ENCODE assay signal across 17 cellular contexts in the genomic region with DNA sequence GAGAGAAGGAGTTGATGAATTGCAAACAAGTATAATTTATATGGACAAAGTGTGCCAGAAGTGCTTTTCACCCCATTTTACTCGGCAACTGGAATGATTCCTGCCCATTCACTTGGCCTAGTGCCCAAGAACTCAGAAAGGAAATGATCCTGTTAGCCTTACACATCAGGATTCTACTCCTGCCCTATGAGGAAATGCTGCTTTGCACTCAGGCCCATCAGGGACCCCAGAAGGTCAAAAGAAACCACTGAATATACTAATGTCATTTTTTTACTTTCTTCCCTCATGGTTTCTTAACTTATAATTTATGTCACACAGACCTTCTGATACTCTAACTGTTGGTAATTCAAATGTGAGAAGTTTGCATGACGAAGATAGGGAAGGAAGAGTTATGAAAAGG.
DNase-seq lines count a peak whose midpoint lies in the region; ATAC-seq and TF ChIP-seq lines count a peak whose summit lies in the region.
"Had no signal": no experiment of that assay in that cellular context is flagged by ENCODE, and none has a peak within 500 bp of the region (broad histone marks: within the 10 kb centered on the region; RNA-seq: fewer than 3 reads in every experiment).

No MANE protein-coding gene starts in this region.

- no peaks in the 10 kb centered on the region for H4K20me1 ChIP-seq in GM23338 (replicated peaks; ENCODE audit: insufficient read depth)

- no peaks in the 10 kb centered on the region for H3K79me2 ChIP-seq in GM23338 (replicated peaks; ENCODE audit: insufficient read depth)

- H3K36me3 Mint-ChIP-seq in GM23338 (ENCODE audit: low read depth): no peaks in the 10 kb centered on the region

- no peaks in the 10 kb centered on the region for H3K27me3 Mint-ChIP-seq in GM23338 (ENCODE audit: insufficient read depth, low read depth, poor library complexity)

- no peaks in the 10 kb centered on the region for H3K36me3 ChIP-seq in GM23338 (ENCODE audit: insufficient read depth)
- peaks cover 1% of the 10 kb centered on the region for H3K36me3 ChIP-seq in neutrophil
- H3K36me3 ChIP-seq: ascending aorta, sigmoid colon, SJCRH30, stomach, WERI-Rb-1 had no signal

- 0 out of 2 replicates have a peak overlapping the region, but pooled peaks have one; percentile 28 for H2AFZ ChIP-seq in GM23338

- H3F3A ChIP-seq in GM23338 (replicated peaks; ENCODE audit: low read depth): no peaks in the 10 kb centered on the region

- DNase-seq in NOMO-1 treated with DMSO at 0.1 percent for 48 hours (lab: John Stamatoyannopoulos, UW; ENCODE audit: unreplicated experiment) (peak; percentile 68), NOMO-1 treated with dmso at 0.1 percent for 144 hours (lab: John Stamatoyannopoulos, UW; ENCODE audit: unreplicated experiment) (no peak), GM23338 (ENCODE audit: low spot score) (no peak), hepatic stellate cell (ENCODE audit: low spot score) (no peak), posterior vena cava (ENCODE audit: low spot score) (no peak)
- DNase-seq: activated CD8-positive, alpha-beta memory T cell treated with anti-CD3 and anti-CD28 coated beads, Interleukin-2, amount 50 U/mL, for 48 hours; NK-92 treated with Interleukin-12 subunit alpha and Interleukin-12 subunit beta, amount 100 ng/mL, for 24 hours; sigmoid colon; stomach; WERI-Rb-1 had no signal

- no peak overlapping the region for H3K4me3 Mint-ChIP-seq in GM23338
- H3K4me3 Mint-ChIP-seq: neural crest cell had no signal

- TF ChIP-seq CTCF in GM23338 (conservative IDR thresholded peaks at IDR 0.05; ENCODE audit: low read depth in 2 of 2) (no peak), neutrophil (IDR thresholded peaks at IDR 0.05) (no peak)

- intact Hi-C loops in posterior vena cava (cut with DNase I): no loop called here

- H3K4me3 ChIP-seq in GM23338 (no peak overlapping the region), neutrophil (ENCODE audit: low read depth in 1 of 2, low read length in 1 of 2) (peak overlapping the region in 1 of 2 experiments; percentile 26)
- H3K4me3 ChIP-seq: ascending aorta, lung, sigmoid colon, SJCRH30, stomach had no signal

- WGBS in adipose tissue, 3 donors: 28 to 50% (median 29%) methylated on average over 2 of the region's 2 CpGs

- no peak overlapping the region for H3K27ac ChIP-seq in GM23338 (ENCODE audit: low read depth)
- peak overlapping the region; percentile 26 for H3K27ac ChIP-seq in adipose tissue (ENCODE audit: low read depth, low read length)
- H3K27ac ChIP-seq in neutrophil: peak overlapping the region; percentile 95
- H3K27ac ChIP-seq: ascending aorta, SJCRH30, WERI-Rb-1 had no signal

- H3K4me1 ChIP-seq in GM23338 (ENCODE audit: insufficient read depth) (no peaks in the 10 kb centered on the region), neutrophil (ENCODE audit: control insufficient read depth in 1 of 2, insufficient read depth in 1 of 2, low read depth in 1 of 2, low read length in 1 of 2) (peaks cover 61 to 70% of the 10 kb centered on the region in 2 experiments)
- H3K4me1 ChIP-seq: ascending aorta, SJCRH30 had no signal

- H3K27me3 ChIP-seq in GM23338 (ENCODE audit: insufficient read depth) (no peaks in the 10 kb centered on the region), neutrophil (no peaks in the 10 kb centered on the region)
- H3K27me3 ChIP-seq: ascending aorta, sigmoid colon, SJCRH30, stomach had no signal

- ATAC-seq in GM23338: no peak
- no peak for ATAC-seq in SK-N-SH treated with all-trans-retinoic acid at 6 μM for 48 hours

- H3K4me1 Mint-ChIP-seq in GM23338: 0 out of 3 replicates have a peak, but pooled peaks cover 4% of the 10 kb centered on the region
- H3K4me1 Mint-ChIP-seq: neural crest cell had no signal

- H3K4me2 ChIP-seq in GM23338: no peak overlapping the region

- no peaks in the 10 kb centered on the region for H3K9me3 ChIP-seq in neutrophil
- H3K9me3 ChIP-seq: ascending aorta, sigmoid colon, SJCRH30, stomach had no signal

- no peak overlapping the region for H3K27ac Mint-ChIP-seq in GM23338

- no peaks in the 10 kb centered on the region for H3K9me2 ChIP-seq in GM23338 (ENCODE audit: insufficient read depth)

- no peaks in the 10 kb centered on the region for H3K9me3 Mint-ChIP-seq in GM23338
- H3K9me3 Mint-ChIP-seq: neural crest cell had no signal

TF ChIP-seq in GM23338, 12 proteins besides CTCF, POLR2A, EP300 and RAD21 (continues in another document):
- TF ChIP-seq, protein P1, sequence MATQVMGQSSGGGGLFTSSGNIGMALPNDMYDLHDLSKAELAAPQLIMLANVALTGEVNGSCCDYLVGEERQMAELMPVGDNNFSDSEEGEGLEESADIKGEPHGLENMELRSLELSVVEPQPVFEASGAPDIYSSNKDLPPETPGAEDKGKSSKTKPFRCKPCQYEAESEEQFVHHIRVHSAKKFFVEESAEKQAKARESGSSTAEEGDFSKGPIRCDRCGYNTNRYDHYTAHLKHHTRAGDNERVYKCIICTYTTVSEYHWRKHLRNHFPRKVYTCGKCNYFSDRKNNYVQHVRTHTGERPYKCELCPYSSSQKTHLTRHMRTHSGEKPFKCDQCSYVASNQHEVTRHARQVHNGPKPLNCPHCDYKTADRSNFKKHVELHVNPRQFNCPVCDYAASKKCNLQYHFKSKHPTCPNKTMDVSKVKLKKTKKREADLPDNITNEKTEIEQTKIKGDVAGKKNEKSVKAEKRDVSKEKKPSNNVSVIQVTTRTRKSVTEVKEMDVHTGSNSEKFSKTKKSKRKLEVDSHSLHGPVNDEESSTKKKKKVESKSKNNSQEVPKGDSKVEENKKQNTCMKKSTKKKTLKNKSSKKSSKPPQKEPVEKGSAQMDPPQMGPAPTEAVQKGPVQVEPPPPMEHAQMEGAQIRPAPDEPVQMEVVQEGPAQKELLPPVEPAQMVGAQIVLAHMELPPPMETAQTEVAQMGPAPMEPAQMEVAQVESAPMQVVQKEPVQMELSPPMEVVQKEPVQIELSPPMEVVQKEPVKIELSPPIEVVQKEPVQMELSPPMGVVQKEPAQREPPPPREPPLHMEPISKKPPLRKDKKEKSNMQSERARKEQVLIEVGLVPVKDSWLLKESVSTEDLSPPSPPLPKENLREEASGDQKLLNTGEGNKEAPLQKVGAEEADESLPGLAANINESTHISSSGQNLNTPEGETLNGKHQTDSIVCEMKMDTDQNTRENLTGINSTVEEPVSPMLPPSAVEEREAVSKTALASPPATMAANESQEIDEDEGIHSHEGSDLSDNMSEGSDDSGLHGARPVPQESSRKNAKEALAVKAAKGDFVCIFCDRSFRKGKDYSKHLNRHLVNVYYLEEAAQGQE (IDR thresholded peaks at IDR 0.05; ENCODE audit: unreplicated experiment): no peak
- TF ChIP-seq ZNF331 (CRISPR knock-in tag; IDR thresholded peaks at IDR 0.05; ENCODE audit: low read depth) (no peak), NANOG (IDR thresholded peaks at IDR 0.05; ENCODE audit: borderline replicate concordance) (no peak)

TF ChIP-seq in SK-N-SH treated with all-trans-retinoic acid at 6 μM for 48 hours, 23 proteins besides CTCF, POLR2A, EP300 and RAD21:
- TF ChIP-seq ZNF565 (CRISPR knock-in tag; conservative IDR thresholded peaks at IDR 0.05; ENCODE audit: low read depth): no peak
- TF ChIP-seq ZNF8 (CRISPR knock-in tag; IDR thresholded peaks at IDR 0.05): no peak
- no peak for TF ChIP-seq OSR1 (CRISPR knock-in tag; IDR thresholded peaks at IDR 0.05)
- TF ChIP-seq SNAI2 (CRISPR knock-in tag; IDR thresholded peaks at IDR 0.05): no peak
- no peak for TF ChIP-seq ZFP30 (CRISPR knock-in tag; IDR thresholded peaks at IDR 0.05)
- no peak for TF ChIP-seq ARNTL (CRISPR knock-in tag; IDR thresholded peaks at IDR 0.05; ENCODE audit: borderline replicate concordance, low read depth)
- no peak for TF ChIP-seq RARB (CRISPR knock-in tag; IDR thresholded peaks at IDR 0.05)
- TF ChIP-seq, protein P2, sequence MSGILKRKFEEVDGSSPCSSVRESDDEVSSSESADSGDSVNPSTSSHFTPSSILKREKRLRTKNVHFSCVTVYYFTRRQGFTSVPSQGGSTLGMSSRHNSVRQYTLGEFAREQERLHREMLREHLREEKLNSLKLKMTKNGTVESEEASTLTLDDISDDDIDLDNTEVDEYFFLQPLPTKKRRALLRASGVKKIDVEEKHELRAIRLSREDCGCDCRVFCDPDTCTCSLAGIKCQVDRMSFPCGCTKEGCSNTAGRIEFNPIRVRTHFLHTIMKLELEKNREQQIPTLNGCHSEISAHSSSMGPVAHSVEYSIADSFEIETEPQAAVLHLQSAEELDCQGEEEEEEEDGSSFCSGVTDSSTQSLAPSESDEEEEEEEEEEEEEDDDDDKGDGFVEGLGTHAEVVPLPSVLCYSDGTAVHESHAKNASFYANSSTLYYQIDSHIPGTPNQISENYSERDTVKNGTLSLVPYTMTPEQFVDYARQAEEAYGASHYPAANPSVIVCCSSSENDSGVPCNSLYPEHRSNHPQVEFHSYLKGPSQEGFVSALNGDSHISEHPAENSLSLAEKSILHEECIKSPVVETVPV (CRISPR knock-in tag; IDR thresholded peaks at IDR 0.05): no peak
- TF ChIP-seq TCF4 (CRISPR knock-in tag; IDR thresholded peaks at IDR 0.05; ENCODE audit: borderline replicate concordance): no peak
